Comparison of ENCODE assay signal across 8 cellular contexts in genomic region chr7:47635091-47636090, GRCh38. TPM values are rescaled to one million over a fixed set of nuclear protein-coding genes. Genes with fewer than 3 reads are reported as not detected.
A peak's percentile ranks its signal among the peaks of the same experiment; 100 is the strongest.
DNase-seq lines count a peak whose midpoint lies in the region; ATAC-seq, FAIRE-seq and TF ChIP-seq lines count a peak whose summit lies in the region.

No MANE protein-coding gene starts in this region.

- H3K4me1 ChIP-seq in lung (ENCODE audit: control insufficient read depth in 2 of 2, insufficient read depth in 2 of 2, low read length in 2 of 2) (peaks cover 0 to 9% of the 10 kb centered on the region in 2 donors), uterus (peaks cover 0 to 11% of the 10 kb centered on the region in 2 donors)

- H3K9me3 ChIP-seq in lung (ENCODE audit: control insufficient read depth in 2 of 2, insufficient read depth in 1 of 2, low read length in 1 of 2) (no peaks in the 10 kb centered on the region), uterus (no peaks in the 10 kb centered on the region)

- H3K27ac ChIP-seq in angular gyrus (ENCODE audit: low read depth, low read length) (peak overlapping the region; percentile 37), lung (ENCODE audit: low read depth in 1 of 2, low read length in 1 of 2) (peak overlapping the region in 1 of 2 donors; percentile 47), uterus (peak overlapping the region; percentile 76 to 83)

- FAIRE-seq in GM12892 (lab: Jason Lieb, UNC) = no peak

- no peak for TF ChIP-seq POLR2A in uterus (IDR thresholded peaks at IDR 0.05)
- TF ChIP-seq POLR2A in GM12892 (IDR thresholded peaks at IDR 0.05; ENCODE audit: low read depth, low read length) = no peak

- peak; percentile 40 for ATAC-seq in lung (ENCODE audit: insufficient read depth, low FRiP score)

- H3K4me3 ChIP-seq in lung = no peak overlapping the region
- H3K4me3 ChIP-seq in uterus = no peak overlapping the region

- WGBS in lung, 2 donors = 54 to 69% methylated on average over 25 of the region's 25 CpGs

- DNase-seq in SIG-M5 treated with dmso at 0.1 percent for 504 hours (lab: John Stamatoyannopoulos, UW; ENCODE audit: unreplicated experiment) (peak; percentile 21), SIG-M5 (lab: John Stamatoyannopoulos, UW) (no peak), lung (ENCODE audit: low spot score) (peak; percentile 68), uterus (peak; percentile 41 to 51), RKO (ENCODE audit: low spot score) (no peak), GM12892 (ENCODE audit: insufficient read length) (no peak), SKM-1 treated with dmso at 0.1 percent for 144 hours (lab: John Stamatoyannopoulos, UW; ENCODE audit: unreplicated experiment) (no peak)

- TF ChIP-seq CTCF in lung (IDR thresholded peaks at IDR 0.05; ENCODE audit: control extremely low read depth, extremely low read depth) (no peak), uterus (IDR thresholded peaks at IDR 0.05) (no peak)

- intact Hi-C loops in uterus (cut with DNase I; ENCODE audit: low total_unique reads) = no loop called here

- H3K36me3 ChIP-seq in lung (ENCODE audit: control insufficient read depth in 2 of 2, insufficient read depth in 2 of 2, low read length in 2 of 2) (no peaks in the 10 kb centered on the region), uterus (no peaks in the 10 kb centered on the region)

- H3K27me3 ChIP-seq in lung (ENCODE audit: control insufficient read depth, insufficient read depth) = no peaks in the 10 kb centered on the region
- H3K27me3 ChIP-seq in uterus = no peaks in the 10 kb centered on the region

RNA-seq across cellular contexts. Expression of gene TNS3, which starts 53.5 kb away (rescaled TPM):
- 100 to 1,000 TPM; 120 to 140 TPM for total RNA-seq in lung
- polyA plus RNA-seq in lung = 10 to 100 TPM; 23.8 to 51.7 TPM
- total RNA-seq in uterus = 100 to 1,000 TPM in 1 of 4 donors, 10 to 100 TPM in 3; 27.2 to 110 (median 47.5) TPM
- polyA plus RNA-seq in GM12892 (2012; ENCODE audit: missing spikeins) = 2.6 TPM

Comparison
In these comparisons a context has a peak if more than half of its experiments do, and no peak if none do; other contexts are left out.
1. DNase-seq: peak in SIG-M5 treated with dmso at 0.1 percent for 504 hours (single experiment), lung (single experiment) and uterus (2 of 2); none in SIG-M5 (single experiment), RKO (single experiment), GM12892 (single experiment) and SKM-1 treated with dmso at 0.1 percent for 144 hours (single experiment).